ENCODE assay signal across 15 cellular contexts in the genomic region with DNA sequence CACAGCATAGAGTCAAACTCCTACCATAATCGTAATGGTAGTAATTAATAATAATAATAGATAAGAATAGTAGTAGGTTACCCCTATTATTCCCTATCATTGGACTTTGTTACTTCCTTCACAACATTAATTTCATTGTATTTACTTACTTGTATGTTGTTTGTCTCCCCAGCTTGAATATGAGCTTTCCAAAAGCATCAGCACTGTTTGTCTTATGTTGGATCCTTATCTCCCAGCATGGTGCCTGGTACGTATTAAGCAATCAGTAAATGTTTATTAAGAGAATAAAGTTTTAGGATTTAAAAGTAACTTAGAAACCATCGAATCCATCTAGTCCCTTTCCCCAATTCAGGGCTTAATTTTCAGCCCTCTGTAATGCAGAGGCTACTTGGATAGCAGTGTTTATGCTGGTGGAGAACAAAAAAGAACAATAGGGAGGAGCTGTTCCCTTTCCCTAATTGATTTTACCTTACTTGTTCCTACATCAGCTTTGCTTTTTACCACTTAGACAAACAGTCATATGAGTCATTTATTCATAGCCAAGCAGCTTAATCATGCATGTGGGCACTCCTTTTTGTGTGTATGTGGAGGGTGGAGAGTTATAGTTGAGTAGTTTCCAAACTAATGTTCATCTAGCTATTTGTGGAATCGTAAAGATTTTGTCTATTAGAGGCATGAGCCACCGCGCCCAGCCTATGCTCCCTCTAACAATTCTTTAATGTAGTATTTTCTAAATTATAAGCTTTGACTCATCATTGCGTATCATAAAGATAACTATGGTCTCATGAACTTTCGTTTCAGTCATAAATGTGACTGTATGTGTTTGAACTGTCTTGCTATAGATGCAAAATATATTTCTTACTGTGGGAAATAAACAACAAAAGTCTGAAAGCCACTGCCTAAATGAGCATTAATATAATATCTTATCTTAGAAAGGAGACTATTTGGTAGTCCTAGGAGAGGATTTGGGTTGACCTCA. TPM values are rescaled to one million over a fixed set of nuclear protein-coding genes. Genes with fewer than 3 reads are reported as not detected.
A peak's percentile ranks its signal among the peaks of the same experiment; 100 is the strongest.
DNase-seq lines count a peak whose midpoint lies in the region; ATAC-seq and TF ChIP-seq lines count a peak whose summit lies in the region.
"Had no signal": no experiment of that assay in that cellular context is flagged by ENCODE, and none has a peak within 500 bp of the region (broad histone marks: within the 10 kb centered on the region; RNA-seq: fewer than 3 reads in every experiment).

No MANE protein-coding gene starts in this region.

- no peaks in the 10 kb centered on the region for H3K4me1 Mint-ChIP-seq in CD8-positive, alpha-beta T cell (ENCODE audit: low read depth)
- H3K4me1 Mint-ChIP-seq: T-helper 17 cell had no signal

- DNase-seq in PC-3 (peak; percentile 94), renal cortical epithelial cell (ENCODE audit: low read depth) (peak; percentile 97), AML-193 (lab: John Stamatoyannopoulos, UW) (no peak), NCI-H1436 (lab: John Stamatoyannopoulos, UW) (no peak)
- DNase-seq in CD8-positive, alpha-beta T cell = no peak
- DNase-seq: activated T-cell treated with anti-CD3 and anti-CD28 coated beads, Interleukin-2, amount 50 U/mL, for 48 hours; DND-41; GOT3; left cardiac atrium; NCI-H510A; T-helper 17 cell had no signal

- intact Hi-C loops in PC-3 (cut with micrococcal nuclease) = loop anchor here (1.0 to 2.0 kb wide), 3 partner anchors 14 to 24 kb away; no protein-coding TSS in a partner anchor
- intact Hi-C loops in CD8-positive, alpha-beta T cell (cut with DNase I, micrococcal nuclease) = no loop called here

- no peaks in the 10 kb centered on the region for H3K27me3 Mint-ChIP-seq in CD8-positive, alpha-beta T cell (ENCODE audit: low read depth)
- H3K27me3 Mint-ChIP-seq: T-helper 17 cell had no signal

- peak overlapping the region; percentile 46 for H3K9ac ChIP-seq in PC-3 (ENCODE audit: low read length)
- H3K9ac ChIP-seq: parathyroid adenoma had no signal

- H3K27ac Mint-ChIP-seq in CD8-positive, alpha-beta T cell = no peak overlapping the region
- H3K27ac Mint-ChIP-seq: T-helper 17 cell had no signal

- no peaks in the 10 kb centered on the region for H4K20me1 ChIP-seq in PC-3 (ENCODE audit: low read length)

- H3K4me2 ChIP-seq in PC-3 (ENCODE audit: low read length) = peak overlapping the region; percentile 80

- H3K9me3 Mint-ChIP-seq in CD8-positive, alpha-beta T cell = no peaks in the 10 kb centered on the region

- ATAC-seq in GM18868 (IDR thresholded peaks at IDR 0.05; ENCODE audit: unreplicated experiment) (peak; percentile 45), PC-3 (peak; percentile 90), esophagus mucosa (peak; percentile 93), GM21723 (IDR thresholded peaks at IDR 0.05; ENCODE audit: unreplicated experiment) (no peak)
- no peak for ATAC-seq in CD8-positive, alpha-beta T cell
- ATAC-seq: T-helper 17 cell had no signal

- TSS peak; percentile 76 for BruUV-seq in PC-3 (replicated peaks; lab: Mats Ljungman, UMichigan)

- no peaks in the 10 kb centered on the region for H3K27me3 ChIP-seq in PC-3 (ENCODE audit: low read length)
- H3K27me3 ChIP-seq in CD8-positive, alpha-beta T cell (ENCODE audit: insufficient read depth, low read length) = no peaks in the 10 kb centered on the region

- POLR2A ChIA-PET in PC-3 (lab: Charles Lee; ENCODE audit: unreplicated experiment) = interaction anchor here (0.9 to 1.7 kb wide), 2 partner anchors 14 to 21 kb away, joined by 5 to 21 read pairs; a partner anchor contains a TSS
- POLR2A ChIA-PET in CD8-positive, alpha-beta T cell (lab: Charles Lee) = interaction anchor here (1.1 to 1.3 kb wide), 2 partner anchors 19 to 22 kb away, joined by 3 to 5 read pairs; no protein-coding TSS in a partner anchor

- TF ChIP-seq CTCF in PC-3 (conservative IDR thresholded peaks at IDR 0.05; ENCODE audit: low read depth, low read length) = no peak
- TF ChIP-seq CTCF in CD8-positive, alpha-beta T cell (IDR thresholded peaks at IDR 0.05) = no peak

- no peaks in the 10 kb centered on the region for H3K36me3 ChIP-seq in PC-3 (ENCODE audit: low read depth, low read length)
- H3K36me3 ChIP-seq in CD8-positive, alpha-beta T cell (ENCODE audit: insufficient read depth, low read length) = no peaks in the 10 kb centered on the region

- H3K9me3 ChIP-seq in PC-3 (ENCODE audit: low read length) = no peaks in the 10 kb centered on the region
- H3K9me3 ChIP-seq in CD8-positive, alpha-beta T cell (ENCODE audit: low read length) = no peaks in the 10 kb centered on the region

- peak overlapping the region; percentile 87 for H3K27ac ChIP-seq in PC-3 (ENCODE audit: low read length)
- no peak overlapping the region for H3K27ac ChIP-seq in CD8-positive, alpha-beta T cell (ENCODE audit: low read depth, low read length)
- H3K27ac ChIP-seq: parathyroid adenoma had no signal

- CTCF ChIA-PET in PC-3 (lab: Charles Lee) = interaction anchor here (0.6 to 1.6 kb wide), 7 partner anchors 11 to 244 kb away, joined by 3 to 19 read pairs (median 5); a partner anchor contains a TSS
- CTCF ChIA-PET in CD8-positive, alpha-beta T cell (lab: Charles Lee) = interaction anchor here (1.2 to 1.4 kb wide), 2 partner anchors 11 to 20 kb away, joined by 3 to 4 read pairs; no protein-coding TSS in a partner anchor

- no peaks in the 10 kb centered on the region for H3F3A ChIP-seq in PC-3 (ENCODE audit: low read length, unreplicated experiment)

- H3K79me2 ChIP-seq in PC-3 (ENCODE audit: low read length) = no peaks in the 10 kb centered on the region
- H3K79me2 ChIP-seq: parathyroid adenoma had no signal

- peak overlapping the region; percentile 39 for H2AFZ ChIP-seq in PC-3 (ENCODE audit: low read length)
- H2AFZ ChIP-seq: parathyroid adenoma had no signal

- no peaks in the 10 kb centered on the region for H3K9me2 ChIP-seq in PC-3 (replicated peaks; ENCODE audit: low read length)

- H3K36me3 Mint-ChIP-seq in CD8-positive, alpha-beta T cell = peaks cover 7% of the 10 kb centered on the region

- H3K4me1 ChIP-seq in PC-3 (ENCODE audit: insufficient read depth, low read length) = peaks cover 58% of the 10 kb centered on the region
- no peaks in the 10 kb centered on the region for H3K4me1 ChIP-seq in CD8-positive, alpha-beta T cell (ENCODE audit: insufficient read depth, low read length)
- H3K4me1 ChIP-seq: parathyroid adenoma had no signal

- peak overlapping the region; percentile 54 for H3K4me3 ChIP-seq in PC-3 (ENCODE audit: low read length)
- no peak overlapping the region for H3K4me3 ChIP-seq in CD8-positive, alpha-beta T cell (ENCODE audit: low read depth, low read length)

- no peak overlapping the region for H3K4me3 Mint-ChIP-seq in CD8-positive, alpha-beta T cell
- H3K4me3 Mint-ChIP-seq: T-helper 17 cell had no signal

RNA-seq across cellular contexts. Expression of a gene that starts 20.9 kb away (rescaled TPM):
- total RNA-seq in PC-3 (2014; rRNA removed) (34.8 and 48.6 TPM in 2 replicates), esophagus mucosa (42.9 TPM), renal cortical epithelial cell (37.7 and 46.6 TPM in 2 replicates)
- 10 to 100 TPM; 49.1 to 49.9 TPM for total RNA-seq in CD8-positive, alpha-beta T cell

Comparison
In these comparisons a context has a peak if more than half of its experiments do, and no peak if none do; other contexts are left out.
1. ATAC-seq: peak in GM18868 (single experiment), PC-3 (single experiment) and esophagus mucosa (single experiment); none in GM21723 (single experiment) and CD8-positive, alpha-beta T cell (single experiment).
2. DNase-seq: peak in PC-3 (single experiment) and renal cortical epithelial cell (single experiment); none in AML-193 (0 of 2), NCI-H1436 (single experiment) and CD8-positive, alpha-beta T cell (0 of 7).